Comparison of ENCODE assay signal across 19 cellular contexts in the genomic region with DNA sequence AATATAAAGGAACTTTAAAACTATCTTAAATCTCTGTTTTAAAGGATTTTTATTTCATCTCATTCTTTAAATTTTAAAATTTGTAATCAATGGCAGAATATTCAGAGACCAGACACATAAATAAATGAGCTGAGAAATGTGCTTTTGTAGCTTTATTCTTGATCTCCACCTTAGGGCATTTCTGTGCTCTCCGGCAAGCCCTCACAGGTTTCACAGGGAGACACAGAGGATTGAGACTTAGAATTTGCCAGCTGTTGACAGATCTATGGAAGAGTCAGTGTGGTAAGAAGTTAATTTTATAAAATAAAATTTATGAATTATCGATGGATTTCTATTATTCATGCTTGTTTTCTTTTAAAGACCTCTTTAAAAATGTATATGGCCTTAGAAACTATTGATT.
DNase-seq lines count a peak whose midpoint lies in the region; ATAC-seq, FAIRE-seq and TF ChIP-seq lines count a peak whose summit lies in the region.
"Had no signal": no experiment of that assay in that cellular context is flagged by ENCODE, and none has a peak within 500 bp of the region (broad histone marks: within the 10 kb centered on the region; RNA-seq: fewer than 3 reads in every experiment).

No MANE protein-coding gene starts in this region.

- ATAC-seq in foreskin keratinocyte (peak; percentile 60), pancreas (no peak), HG02623 (IDR thresholded peaks at IDR 0.05; ENCODE audit: unreplicated experiment) (no peak), HG02884 (IDR thresholded peaks at IDR 0.05; ENCODE audit: unreplicated experiment) (no peak), GM23338 (no peak)
- ATAC-seq: CD8-positive, alpha-beta T cell had no signal

- no peaks in the 10 kb centered on the region for H3K9me3 Mint-ChIP-seq in GM23338
- H3K9me3 Mint-ChIP-seq: CD4-positive, CD25-positive, alpha-beta regulatory T cell; CD8-positive, alpha-beta T cell had no signal

- intact Hi-C loops in mammary epithelial cell (cut with micrococcal nuclease): loop anchor here (1.0 to 5.0 kb wide), 4 partner anchors 15 to 218 kb away; no protein-coding TSS in a partner anchor
- intact Hi-C loops in pancreas (cut with DNase I): no loop called here

- H3K4me1 ChIP-seq in mammary epithelial cell (ENCODE audit: insufficient read depth, low read length) (peaks cover 40% of the 10 kb centered on the region), foreskin keratinocyte (peaks cover 44% of the 10 kb centered on the region), pancreas (peaks cover 0 to 9% (median 0%) of the 10 kb centered on the region in 3 donors), GM23338 (ENCODE audit: insufficient read depth) (peaks cover 4% of the 10 kb centered on the region; the same call in 1 of the 2 replicates)

- H3K27ac ChIP-seq in mammary epithelial cell (ENCODE audit: insufficient read depth, low read depth, low read length) (peak overlapping the region; percentile 81), foreskin keratinocyte (peak overlapping the region; percentile 74), pancreas (no peak overlapping the region), GM23338 (ENCODE audit: low read depth) (no peak overlapping the region)
- H3K27ac ChIP-seq: BLaER1, C4-2B had no signal

- H3K27me3 ChIP-seq in mammary epithelial cell (ENCODE audit: insufficient read depth, low read length) (no peaks in the 10 kb centered on the region), foreskin keratinocyte (no peaks in the 10 kb centered on the region), pancreas (no peaks in the 10 kb centered on the region), GM23338 (ENCODE audit: insufficient read depth) (no peaks in the 10 kb centered on the region)
- H3K27me3 ChIP-seq: BLaER1 had no signal

- H3K36me3 Mint-ChIP-seq in GM23338 (ENCODE audit: low read depth): no peaks in the 10 kb centered on the region
- H3K36me3 Mint-ChIP-seq: CD4-positive, CD25-positive, alpha-beta regulatory T cell; CD8-positive, alpha-beta T cell had no signal

- no peak overlapping the region for H3K4me3 Mint-ChIP-seq in GM23338
- H3K4me3 Mint-ChIP-seq: B cell; CD4-positive, CD25-positive, alpha-beta regulatory T cell; CD8-positive, alpha-beta T cell had no signal

- no peaks in the 10 kb centered on the region for H3K27me3 Mint-ChIP-seq in GM23338 (ENCODE audit: insufficient read depth, low read depth, poor library complexity)
- H3K27me3 Mint-ChIP-seq: B cell; CD4-positive, CD25-positive, alpha-beta regulatory T cell had no signal

- H3K4me1 Mint-ChIP-seq in GM23338: peaks cover 21% of the 10 kb centered on the region

- no peaks in the 10 kb centered on the region for H4K20me1 ChIP-seq in mammary epithelial cell (ENCODE audit: insufficient read depth, low read length)
- no peaks in the 10 kb centered on the region for H4K20me1 ChIP-seq in GM23338 (replicated peaks; ENCODE audit: insufficient read depth)
- H4K20me1 ChIP-seq: BLaER1 had no signal

- no peak overlapping the region for H3K27ac Mint-ChIP-seq in GM23338
- H3K27ac Mint-ChIP-seq: B cell; CD4-positive, CD25-positive, alpha-beta regulatory T cell; CD8-positive, alpha-beta T cell had no signal

- TF ChIP-seq CTCF in mammary epithelial cell (conservative IDR thresholded peaks at IDR 0.05 in 1 of 2, IDR thresholded peaks at IDR 0.05 in 1 of 2; ENCODE audit: extremely low read depth in 1 of 2, insufficient read depth in 1 of 2, low read depth in 1 of 2, low read length in 2 of 2): no peak
- no peak for TF ChIP-seq CTCF in epithelial cell of esophagus (IDR thresholded peaks at IDR 0.05; ENCODE audit: insufficient read depth, low read depth, low read length, missing control alignments)
- no peak for TF ChIP-seq CTCF in foreskin keratinocyte (conservative IDR thresholded peaks at IDR 0.05)
- TF ChIP-seq CTCF in pancreas (IDR thresholded peaks at IDR 0.05): no peak
- TF ChIP-seq CTCF in GM23338 (conservative IDR thresholded peaks at IDR 0.05; ENCODE audit: low read depth in 2 of 2): no peak

- FAIRE-seq in pancreas (lab: Jason Lieb, UNC): peak; percentile 86
- FAIRE-seq: A204.1, G401.6, GM12892 had no signal

- H3K4me3 ChIP-seq in mammary epithelial cell (replicated peaks in 1 of 3; ENCODE audit: insufficient read depth in 1 of 3, low read depth in 2 of 3, low read length in 3 of 3) (peak overlapping the region in 2 of 3 experiments; percentile 8 to 14), epithelial cell of esophagus (ENCODE audit: low read length) (no peak overlapping the region), pancreas (no peak overlapping the region), GM23338 (no peak overlapping the region)
- H3K4me3 ChIP-seq: BLaER1 had no signal

- H3F3A ChIP-seq in GM23338 (replicated peaks; ENCODE audit: low read depth): no peaks in the 10 kb centered on the region

- no peaks in the 10 kb centered on the region for H3K9me2 ChIP-seq in GM23338 (ENCODE audit: insufficient read depth)

- dilution Hi-C loops in mammary epithelial cell (cut with HindIII; ENCODE audit: low sequenced_read_pairs): no loop called here

- WGBS in mammary epithelial cell (ENCODE audit: low coverage, missing lambda C conversion rate): 38% methylated on average over 2 of the region's 2 CpGs
- WGBS in pancreas, 2 donors: 89 to 91% methylated on average over 2 of the region's 2 CpGs

- H3K9me3 ChIP-seq in mammary epithelial cell (replicated peaks; ENCODE audit: insufficient read depth, low read length) (no peaks in the 10 kb centered on the region), pancreas (no peaks in the 10 kb centered on the region)
- H3K9me3 ChIP-seq: BLaER1, Caco-2 had no signal

- in situ Hi-C loops in mammary epithelial cell (cut with MboI; ENCODE audit: low sequenced_read_pairs in 2 of 2): no loop called here

- H3K79me2 ChIP-seq in mammary epithelial cell (ENCODE audit: insufficient read depth, low read length) (peaks cover 2% of the 10 kb centered on the region), GM23338 (replicated peaks; ENCODE audit: insufficient read depth) (no peaks in the 10 kb centered on the region)

- H3K4me2 ChIP-seq in mammary epithelial cell (ENCODE audit: insufficient read depth, low read depth, low read length): peak overlapping the region; percentile 67
- H3K4me2 ChIP-seq in GM23338: no peak overlapping the region
- H3K4me2 ChIP-seq: BLaER1 had no signal

- BruUV-seq in mammary epithelial cell (replicated peaks; lab: Mats Ljungman, UMichigan): no TSS peak

- H2AFZ ChIP-seq in mammary epithelial cell (ENCODE audit: low read depth, low read length): no peak overlapping the region
- no peak overlapping the region for H2AFZ ChIP-seq in GM23338

- H3K9ac ChIP-seq in mammary epithelial cell (ENCODE audit: insufficient read depth, low read length): no peak overlapping the region
- H3K9ac ChIP-seq: BLaER1 had no signal

- CTCF ChIA-PET in mammary epithelial cell (lab: Charles Lee; ENCODE audit: low non-redundant PET): no interaction called here

- DNase-seq in mammary epithelial cell (peak; percentile 60), epithelial cell of esophagus (ENCODE audit: low read depth) (peak; percentile 81), foreskin keratinocyte (peak in 1 of 2 donors; percentile 72), pancreas (no peak), GM23338 (ENCODE audit: low spot score) (no peak)
- DNase-seq: Caco-2; CD4-positive, CD25-positive, alpha-beta regulatory T cell; CD8-positive, alpha-beta T cell; DMS153; DND-41; H7 had no signal

- H3K36me3 ChIP-seq in mammary epithelial cell (ENCODE audit: insufficient read depth, low read length) (no peaks in the 10 kb centered on the region), pancreas (no peaks in the 10 kb centered on the region), GM23338 (ENCODE audit: insufficient read depth) (no peaks in the 10 kb centered on the region)
- H3K36me3 ChIP-seq: BLaER1 had no signal

TF ChIP-seq in GM23338, 12 proteins besides CTCF, POLR2A, EP300 and RAD21 (continues in another document):
- TF ChIP-seq NANOG (IDR thresholded peaks at IDR 0.05; ENCODE audit: borderline replicate concordance) (no peak), ZNF114 (CRISPR knock-in tag; IDR thresholded peaks at IDR 0.05) (no peak), POLR2AphosphoS5 (IDR thresholded peaks at IDR 0.05; ENCODE audit: low read depth) (no peak), EZH2phosphoT487 (IDR thresholded peaks at IDR 0.05; ENCODE audit: unreplicated experiment) (no peak), STAT1 (IDR thresholded peaks at IDR 0.05; ENCODE audit: unreplicated experiment) (no peak), JUNB (IDR thresholded peaks at IDR 0.05; ENCODE audit: unreplicated experiment) (no peak)
- TF ChIP-seq, protein P1, sequence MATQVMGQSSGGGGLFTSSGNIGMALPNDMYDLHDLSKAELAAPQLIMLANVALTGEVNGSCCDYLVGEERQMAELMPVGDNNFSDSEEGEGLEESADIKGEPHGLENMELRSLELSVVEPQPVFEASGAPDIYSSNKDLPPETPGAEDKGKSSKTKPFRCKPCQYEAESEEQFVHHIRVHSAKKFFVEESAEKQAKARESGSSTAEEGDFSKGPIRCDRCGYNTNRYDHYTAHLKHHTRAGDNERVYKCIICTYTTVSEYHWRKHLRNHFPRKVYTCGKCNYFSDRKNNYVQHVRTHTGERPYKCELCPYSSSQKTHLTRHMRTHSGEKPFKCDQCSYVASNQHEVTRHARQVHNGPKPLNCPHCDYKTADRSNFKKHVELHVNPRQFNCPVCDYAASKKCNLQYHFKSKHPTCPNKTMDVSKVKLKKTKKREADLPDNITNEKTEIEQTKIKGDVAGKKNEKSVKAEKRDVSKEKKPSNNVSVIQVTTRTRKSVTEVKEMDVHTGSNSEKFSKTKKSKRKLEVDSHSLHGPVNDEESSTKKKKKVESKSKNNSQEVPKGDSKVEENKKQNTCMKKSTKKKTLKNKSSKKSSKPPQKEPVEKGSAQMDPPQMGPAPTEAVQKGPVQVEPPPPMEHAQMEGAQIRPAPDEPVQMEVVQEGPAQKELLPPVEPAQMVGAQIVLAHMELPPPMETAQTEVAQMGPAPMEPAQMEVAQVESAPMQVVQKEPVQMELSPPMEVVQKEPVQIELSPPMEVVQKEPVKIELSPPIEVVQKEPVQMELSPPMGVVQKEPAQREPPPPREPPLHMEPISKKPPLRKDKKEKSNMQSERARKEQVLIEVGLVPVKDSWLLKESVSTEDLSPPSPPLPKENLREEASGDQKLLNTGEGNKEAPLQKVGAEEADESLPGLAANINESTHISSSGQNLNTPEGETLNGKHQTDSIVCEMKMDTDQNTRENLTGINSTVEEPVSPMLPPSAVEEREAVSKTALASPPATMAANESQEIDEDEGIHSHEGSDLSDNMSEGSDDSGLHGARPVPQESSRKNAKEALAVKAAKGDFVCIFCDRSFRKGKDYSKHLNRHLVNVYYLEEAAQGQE (IDR thresholded peaks at IDR 0.05; ENCODE audit: unreplicated experiment): no peak

Comparison
In these comparisons a context has a peak if more than half of its experiments do, and no peak if none do; other contexts are left out.
1. DNase-seq: peak in mammary epithelial cell (single experiment) and epithelial cell of esophagus (single experiment); none in pancreas (0 of 6) and GM23338 (single experiment).
2. H3K27ac ChIP-seq: peak in mammary epithelial cell (single experiment) and foreskin keratinocyte (single experiment); none in pancreas (0 of 4) and GM23338 (single experiment).
3. H3K4me3 ChIP-seq: peak in mammary epithelial cell (2 of 3); none in epithelial cell of esophagus (single experiment), pancreas (0 of 4) and GM23338 (single experiment).